Comparison of ENCODE assay signal across 13 cellular contexts in genomic region chr16:914453-914852, GRCh38. TPM values are rescaled to one million over a fixed set of nuclear protein-coding genes. Genes with fewer than 3 reads are reported as not detected.
DNase-seq lines count a peak whose midpoint lies in the region; ATAC-seq, FAIRE-seq and TF ChIP-seq lines count a peak whose summit lies in the region.
"Had no signal": no experiment of that assay in that cellular context is flagged by ENCODE, and none has a peak within 500 bp of the region (broad histone marks: within the 10 kb centered on the region; RNA-seq: fewer than 3 reads in every experiment).

No MANE protein-coding gene starts in this region.

- TF ChIP-seq POLR2A in GM12878 (IDR thresholded peaks at IDR 0.05; ENCODE audit: low read depth, low read length) (no peak), HepG2 (IDR thresholded peaks at IDR 0.05; ENCODE audit: insufficient read depth in 1 of 2, low read depth in 2 of 2, low read length in 2 of 2) (no peak)

- H3K4me2 ChIP-seq in GM12878 (ENCODE audit: control insufficient read depth, insufficient read depth) (no peak overlapping the region), HepG2 (ENCODE audit: low read depth, low read length) (no peak overlapping the region)

- H3K4me1 ChIP-seq in GM12878 (ENCODE audit: control insufficient read depth, insufficient read depth, low read length) (no peaks in the 10 kb centered on the region), HepG2 (ENCODE audit: insufficient read depth, low read length) (peaks cover 25% of the 10 kb centered on the region)
- H3K4me1 ChIP-seq: left ventricle myocardium inferior had no signal

- WGBS in GM12878 (ENCODE audit: insufficient coverage, insufficient replicate concordance, low lambda C conversion rate, missing lambda C conversion rate): 49% methylated on average over 4 of the region's 4 CpGs
- 68% methylated on average over 4 of the region's 4 CpGs for WGBS in HepG2 (ENCODE audit: low lambda C conversion rate)

- SMC1A ChIA-PET in GM12878 (lab: Charles Lee; ENCODE audit: uncharacterized antibody, unreplicated experiment): no interaction called here

- no peak for TF ChIP-seq EP300 in GM12878 (IDR thresholded peaks at IDR 0.05; ENCODE audit: borderline replicate concordance in 1 of 2, control insufficient read depth in 1 of 2, low read depth in 2 of 2, low read length in 2 of 2)
- no peak for TF ChIP-seq EP300 in HepG2 (IDR thresholded peaks at IDR 0.05; ENCODE audit: low read depth in 2 of 2, low read length in 2 of 2)
- TF ChIP-seq EP300 in HepG2 (CRISPR knock-in tag; IDR thresholded peaks at IDR 0.05; ENCODE audit: borderline replicate concordance): no peak

- H3K9ac ChIP-seq in GM12878 (ENCODE audit: control insufficient read depth, insufficient read depth, low read length): no peak overlapping the region
- H3K9ac ChIP-seq in HepG2 (ENCODE audit: insufficient read depth, low read depth, low read length): no peak overlapping the region

- H3K9me3 ChIP-seq in GM12878 (replicated peaks; ENCODE audit: control insufficient read depth, insufficient read depth, low read length): peaks cover 3% of the 10 kb centered on the region; the same call in 1 of the 3 replicates
- no peaks in the 10 kb centered on the region for H3K9me3 ChIP-seq in HepG2 (ENCODE audit: low read length)
- H3K9me3 ChIP-seq: left ventricle myocardium inferior, pancreas, thyroid gland had no signal

- H3K27me3 ChIP-seq in GM12878 (replicated peaks in 1 of 2; ENCODE audit: control insufficient read depth in 2 of 2, insufficient read depth in 2 of 2, low read length in 1 of 2): no peaks in the 10 kb centered on the region
- H3K27me3 ChIP-seq in HepG2 (ENCODE audit: control insufficient read depth in 1 of 2, insufficient read depth in 2 of 2, low read length in 2 of 2): no peaks in the 10 kb centered on the region
- H3K27me3 ChIP-seq: pancreas, thyroid gland had no signal

- no TSS peak for BruUV-seq in GM12878 (replicated peaks; lab: Mats Ljungman, UMichigan)
- no TSS peak for BruUV-seq in HepG2 (replicated peaks; lab: Mats Ljungman, UMichigan)

- CTCF ChIA-PET in GM12878 (lab: Yijun Ruan, JAX) (no interaction called here), HepG2 (lab: Yijun Ruan, JAX; ENCODE audit: low intra/inter-chr PET ratio, low total read pairs) (no interaction called here)

- intact Hi-C loops in GM12878 (cut with micrococcal nuclease; ENCODE audit: unreplicated experiment): no loop called here
- intact Hi-C loops in HepG2 (cut with micrococcal nuclease; ENCODE audit: unreplicated experiment): no loop called here

- RAD21 ChIA-PET in GM12878 (lab: Charles Lee; ENCODE audit: unreplicated experiment): no interaction called here

- TF ChIP-seq RAD21 in GM12878 (IDR thresholded peaks at IDR 0.05; ENCODE audit: insufficient read depth, low read depth, low read length) (no peak), HepG2 (CRISPR knock-in tag; IDR thresholded peaks at IDR 0.05) (no peak)

- H3K4me3 ChIP-seq in AG10803 (ENCODE audit: low read length) (no peak overlapping the region), GM12878 (no peak overlapping the region), HepG2 (replicated peaks in 1 of 3; ENCODE audit: insufficient read depth in 1 of 3, low read depth in 2 of 3, low read length in 3 of 3) (no peak overlapping the region)
- H3K4me3 ChIP-seq: left ventricle myocardium inferior, pancreas, thyroid gland had no signal

- FAIRE-seq in GM19239 (lab: Jason Lieb, UNC) (peak; percentile 83), GM12878 (lab: Jason Lieb, UNC) (peak; percentile 92), HepG2 (lab: Jason Lieb, UNC) (peak; percentile 71)
- FAIRE-seq: pancreas had no signal

- H2AFZ ChIP-seq in GM12878 (ENCODE audit: control insufficient read depth, low read depth, low read length): no peak overlapping the region
- H2AFZ ChIP-seq in HepG2 (ENCODE audit: low read length): no peak overlapping the region

- in situ Hi-C loops in GM12878 (cut with MboI): no loop called here
- in situ Hi-C loops in HepG2 (cut with HindIII; ENCODE audit: extremely low pct_ligation_motif_present, low pct_unique_long_range_greater_than_20kb): no loop called here

- TF ChIP-seq CTCF in AG10803 (conservative IDR thresholded peaks at IDR 0.05; ENCODE audit: low read length) (no peak), GM12878 (IDR thresholded peaks at IDR 0.05 in 2 of 3, conservative IDR thresholded peaks at IDR 0.05 in 1 of 3; ENCODE audit: control insufficient read depth in 2 of 3, extremely low read depth in 1 of 3, insufficient read depth in 1 of 3, low read depth in 3 of 3, low read length in 3 of 3) (no peak), HepG2 (CRISPR knock-in tag; IDR thresholded peaks at IDR 0.05) (no peak)

- H4K20me1 ChIP-seq in GM12878 (ENCODE audit: control insufficient read depth, insufficient read depth) (no peaks in the 10 kb centered on the region), HepG2 (ENCODE audit: insufficient read depth, low read length) (peaks cover 4% of the 10 kb centered on the region; the same call in 1 of the 2 replicates)

- ATAC-seq in GM12878 (no peak), HepG2 (no peak), GM21390 (IDR thresholded peaks at IDR 0.05; ENCODE audit: unreplicated experiment) (no peak)

- H3K36me3 ChIP-seq in GM12878 (ENCODE audit: control insufficient read depth in 2 of 2, insufficient read depth in 2 of 2, low read length in 1 of 2): no peaks in the 10 kb centered on the region
- no peaks in the 10 kb centered on the region for H3K36me3 ChIP-seq in HepG2 (replicated peaks in 1 of 2; ENCODE audit: control insufficient read depth in 1 of 2, insufficient read depth in 2 of 2, low read length in 2 of 2)
- H3K36me3 ChIP-seq: pancreas, thyroid gland had no signal

- H3K79me2 ChIP-seq in GM12878 (ENCODE audit: control insufficient read depth, insufficient read depth, low read length) (no peaks in the 10 kb centered on the region), HepG2 (ENCODE audit: insufficient read depth, low read length) (no peaks in the 10 kb centered on the region)

- POLR2A ChIA-PET in GM12878 (lab: Charles Lee): no interaction called here
- POLR2A ChIA-PET in HepG2 (lab: Yijun Ruan, JAX): no interaction called here

- H3K27ac ChIP-seq in GM12878 (ENCODE audit: control insufficient read depth, insufficient read depth) (no peak overlapping the region), HepG2 (ENCODE audit: extremely low read length, insufficient read depth, low read length) (no peak overlapping the region)
- H3K27ac ChIP-seq: left ventricle myocardium inferior, pancreas, thyroid gland had no signal

- DNase-seq in AG10803 (ENCODE audit: low read depth): peak; percentile 3
- no peak for DNase-seq in GM19239 (ENCODE audit: insufficient read length, low spot score)
- DNase-seq in GM12878 (ENCODE audit: low read depth, low spot score): peak; percentile 8
- DNase-seq in HepG2 (ENCODE audit: low spot score): peak; percentile 16
- DNase-seq in SIG-M5 (lab: John Stamatoyannopoulos, UW): no peak
- no peak for DNase-seq in mesenteric fat pad (ENCODE audit: low spot score)
- no peak for DNase-seq in stimulated activated CD4-positive, alpha-beta T cell treated with anti-CD3 and anti-CD28 coated beads, Interleukin-1b, Interleukin-23, amount 100 ng/mL, for 48 hours
- DNase-seq: CD4-positive, alpha-beta memory T cell; left ventricle myocardium inferior; NCI-H146; thyroid gland had no signal

TF ChIP-seq in HepG2, 621 proteins besides CTCF, POLR2A, EP300 and RAD21 (continues in another document):
- TF ChIP-seq ZMAT3 (CRISPR knock-in tag; conservative IDR thresholded peaks at IDR 0.05) (no peak), NR1H2 (CRISPR knock-in tag; IDR thresholded peaks at IDR 0.05; ENCODE audit: borderline replicate concordance, low read depth) (no peak)

RNA-seq across cellular contexts. Expression of gene LMF1, which starts 56.3 kb away (rescaled TPM):
- 15.3 and 16.5 TPM in 2 replicates for total RNA-seq in GM12878 (2013; cell fraction: nucleolus; rRNA removed)
- total RNA-seq in GM12878 (2014; rRNA removed) (1.7 and 2.5 TPM in 2 replicates), GM12878 (2014; rRNA removed; fragmentation: Illumina TruSeq; extraction: Trizol) (1.4 and 1.8 TPM in 2 replicates), GM12878 (2021) (2.5 and 2.7 TPM in 2 replicates), HepG2 (2016; rRNA removed; fragmentation: Illumina TruSeq; extraction: Trizol) (2.3 and 6.8 TPM in 2 replicates), mesenteric fat pad (16.0 TPM)
- polyA plus RNA-seq in GM12878 (2011; ENCODE audit: low read depth): 1.8 TPM
- polyA plus RNA-seq in GM12878 (2011; rRNA removed) (0.56 and 1.2 TPM in 2 replicates), GM12878 (2014; fragmentation: Illumina TruSeq; extraction: Trizol) (1.1 and 3.1 TPM in 2 replicates), GM12878 (2014; fragmentation: Nextera tagmentation; extraction: Ambion mirVana) (under 1 TPM in 1 of 2 experiments, not detected in 1; 0.18 TPM), GM12878 (2014; rRNA removed) (3.2 and 3.5 TPM in 2 replicates), GM12878 (2016; fragmentation: Nextera tagmentation; extraction: Ambion mirVana) (1 to 10 TPM in 1 of 2 experiments, under 1 TPM in 1; 1.00 to 1.4 TPM), HepG2 (2011; rRNA removed) (8.5 and 13.7 TPM in 2 replicates)
- 1.6 and 3.4 TPM in 2 replicates for polyA plus RNA-seq in GM12878 (2011; cell fraction: cytosol; rRNA removed)
- 13.5 and 14.4 TPM in 2 replicates for polyA plus RNA-seq in GM12878 (2011; cell fraction: nucleus; rRNA removed)
- 4.8 and 5.4 TPM in 2 replicates for polyA plus RNA-seq in GM12878 (2012)
- polyA minus RNA-seq in GM12878 (2011; rRNA and poly(A)+ RNA removed): 3.5 and 3.8 TPM in 2 replicates
- 0.73 and 1.5 TPM in 2 replicates for polyA minus RNA-seq in GM12878 (2011; cell fraction: cytosol; rRNA and poly(A)+ RNA removed)
- 4.8 and 7.1 TPM in 2 replicates for polyA minus RNA-seq in GM12878 (2011; cell fraction: nucleus; rRNA and poly(A)+ RNA removed)
- 23.4 and 25.3 TPM in 2 replicates for total RNA-seq in HepG2 (2016; cell fraction: cytosol; rRNA removed; fragmentation: Illumina TruSeq; extraction: Trizol; ENCODE audit: low read depth)
- total RNA-seq in HepG2 (2016; cell fraction: insoluble cytoplasmic fraction; rRNA removed; fragmentation: Illumina TruSeq; extraction: Trizol): 1.7 and 5.9 TPM in 2 replicates
- total RNA-seq in HepG2 (2016; cell fraction: membrane; rRNA removed; fragmentation: Illumina TruSeq; extraction: Trizol): 6.7 and 7.2 TPM in 2 replicates
- 6.8 and 8.9 TPM in 2 replicates for total RNA-seq in HepG2 (2016; cell fraction: nucleus; rRNA removed; fragmentation: Illumina TruSeq; extraction: Trizol)
- 6.6 and 9.1 TPM in 2 replicates for polyA plus RNA-seq in HepG2 (2011; cell fraction: cytosol; rRNA removed)
- 21.9 and 22.4 TPM in 2 replicates for polyA plus RNA-seq in HepG2 (2011; cell fraction: nucleus; rRNA removed)
- polyA plus RNA-seq in HepG2 (2012): 7.4 and 13.7 TPM in 2 replicates
- polyA plus RNA-seq in HepG2 (2016; cell fraction: cytosol; fragmentation: Illumina TruSeq; extraction: Trizol; ENCODE audit: low read depth): 1.2 and 1.4 TPM in 2 replicates
- polyA plus RNA-seq in HepG2 (2016; cell fraction: insoluble cytoplasmic fraction; fragmentation: Illumina TruSeq; extraction: Trizol; ENCODE audit: low read depth): 1.7 and 1.8 TPM in 2 replicates
- 1.1 and 1.4 TPM in 2 replicates for polyA plus RNA-seq in HepG2 (2016; cell fraction: membrane; fragmentation: Illumina TruSeq; extraction: Trizol; ENCODE audit: low read depth)
- polyA plus RNA-seq in HepG2 (2016; cell fraction: nucleus; fragmentation: Illumina TruSeq; extraction: Trizol; ENCODE audit: insufficient read depth, low read depth): 9.6 and 11.1 TPM in 2 replicates
- polyA minus RNA-seq in HepG2 (2011; rRNA and poly(A)+ RNA removed; ENCODE audit: low replicate concordance): 30.2 and 40.1 TPM in 2 replicates
- 10.7 and 15.0 TPM in 2 replicates for polyA minus RNA-seq in HepG2 (2011; cell fraction: cytosol; rRNA and poly(A)+ RNA removed)
- polyA minus RNA-seq in HepG2 (2011; cell fraction: nucleus; rRNA and poly(A)+ RNA removed): 13.4 and 17.4 TPM in 2 replicates

Comparison
In these comparisons a context has a peak if more than half of its experiments do, and no peak if none do; other contexts are left out.
1. DNase-seq: peak in AG10803 (single experiment), GM12878 (single experiment) and HepG2 (single experiment); none in GM19239 (single experiment), SIG-M5 (single experiment), mesenteric fat pad (single experiment) and stimulated activated CD4-positive, alpha-beta T cell treated with anti-CD3 and anti-CD28 coated beads, Interleukin-1b, Interleukin-23, amount 100 ng/mL, for 48 hours (single experiment).